In the genomic region with DNA sequence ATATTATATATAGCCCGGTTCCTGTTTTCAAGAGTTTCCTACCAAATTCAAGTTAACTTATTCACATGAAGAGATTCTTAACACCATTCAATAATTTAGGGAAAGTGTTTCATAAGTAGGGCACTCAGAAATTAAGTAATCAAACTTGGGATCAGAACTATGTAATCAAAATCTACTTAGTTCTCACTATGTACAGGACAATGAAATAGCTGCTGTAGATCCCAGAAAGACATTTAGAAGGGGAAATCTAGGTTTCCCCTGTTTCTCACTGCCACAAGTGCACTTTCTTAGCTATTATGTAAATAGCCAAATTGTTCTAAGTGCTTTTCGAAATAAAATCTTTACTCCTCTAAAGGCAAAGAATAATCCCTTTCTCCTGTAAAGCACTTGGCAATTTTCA, we compare ENCODE assay signal across 22 cellular contexts.
"Had no signal": no experiment of that assay in that cellular context is flagged by ENCODE, and none has a peak within 500 bp of the region (broad histone marks: within the 10 kb centered on the region; RNA-seq: fewer than 3 reads in every experiment).

No MANE protein-coding gene starts in this region.

- ATAC-seq: effector memory CD8-positive, alpha-beta T cell; foreskin keratinocyte; gastroesophageal sphincter; heart left ventricle; left colon; left lobe of liver; left ventricle myocardium superior; mucosa of descending colon; naive thymus-derived CD8-positive, alpha-beta T cell had no signal

- DNase-seq: colonic mucosa; cortex of kidney; effector CD8-positive, alpha-beta T cell; effector memory CD8-positive, alpha-beta T cell; foreskin keratinocyte; heart left ventricle; hypothalamus; immature natural killer cell; islet precursor cell; kidney; kidney glomerular epithelial cell; left colon; left ventricle myocardium superior; lower lobe of right lung; mesenchymal stem cell; mucosa of descending colon; naive B cell; naive thymus-derived CD8-positive, alpha-beta T cell had no signal

- H3K27ac ChIP-seq: colonic mucosa, esophagus muscularis mucosa, foreskin keratinocyte, gastroesophageal sphincter, heart left ventricle, hepatocyte, lower lobe of right lung had no signal

- H3K36me3 ChIP-seq: colonic mucosa, esophagus muscularis mucosa, gastroesophageal sphincter, heart left ventricle, lower lobe of right lung had no signal

- H3K4me3 ChIP-seq: colonic mucosa, esophagus muscularis mucosa, gastroesophageal sphincter, heart left ventricle, hepatocyte, lower lobe of right lung, mucosa of descending colon had no signal

- H3K9me3 ChIP-seq: colonic mucosa, esophagus muscularis mucosa, gastroesophageal sphincter, heart left ventricle, lower lobe of right lung, mucosa of descending colon had no signal

- H3K27me3 ChIP-seq: colonic mucosa, esophagus muscularis mucosa, gastroesophageal sphincter, heart left ventricle, hepatocyte had no signal

- H3K4me1 ChIP-seq: colonic mucosa, foreskin keratinocyte, gastroesophageal sphincter, heart left ventricle, lower lobe of right lung had no signal
